ENCODE assay signal across 8 cellular contexts in genomic region chr1:206469933-206470691, GRCh38. TPM values are rescaled to one million over a fixed set of nuclear protein-coding genes. Genes with fewer than 3 reads are reported as not detected.
DNase-seq lines count a peak whose midpoint lies in the region; ATAC-seq, FAIRE-seq and TF ChIP-seq lines count a peak whose summit lies in the region.

Gene IKBKE (plus strand): TSS chr1:206470476. CDS start chr1:206473228, 2,752 bp downstream.

- peak within 1 kb of the TSS; percentile 82 for H3K27ac Mint-ChIP-seq in central memory CD8-positive, alpha-beta T cell (ENCODE audit: low read depth)

- H3K36me3 ChIP-seq in kidney (ENCODE audit: control insufficient read depth in 1 of 2, insufficient read depth in 2 of 2, low read length in 2 of 2) = no peaks in the 10 kb centered on the region

- intact Hi-C loops in kidney (cut with DNase I) = no loop called here

- H3K27ac ChIP-seq in kidney (ENCODE audit: low read depth in 2 of 2, low read length in 2 of 2) = no peak within 1 kb of the TSS

- H3K36me3 Mint-ChIP-seq in central memory CD8-positive, alpha-beta T cell (ENCODE audit: insufficient read depth) = peaks cover 31% of the 10 kb centered on the region

- peak within 1 kb of the TSS; percentile 91 for H3K4me3 Mint-ChIP-seq in central memory CD8-positive, alpha-beta T cell

- FAIRE-seq in kidney (lab: Jason Lieb, UNC) = no peak

- H3K4me3 ChIP-seq in kidney (ENCODE audit: low read length in 2 of 2) = peak within 1 kb of the TSS; percentile 71 to 76

- no peaks in the 10 kb centered on the region for H3K27me3 Mint-ChIP-seq in central memory CD8-positive, alpha-beta T cell

- peak; percentile 54 for ATAC-seq in GM21576 (IDR thresholded peaks at IDR 0.05; ENCODE audit: unreplicated experiment)
- peak; percentile 66 for ATAC-seq in central memory CD8-positive, alpha-beta T cell (replicated peaks; ENCODE audit: extremely low read depth, poor library complexity, severe bottlenecking)
- no peak for ATAC-seq in HG02610 (IDR thresholded peaks at IDR 0.05; ENCODE audit: unreplicated experiment)

- DNase-seq in GM04504 (ENCODE audit: low read depth) = peak; percentile 35
- peak; percentile 40 for DNase-seq in KG1 (lab: John Stamatoyannopoulos, UW)
- DNase-seq in T1000 (lab: John Stamatoyannopoulos, UW) = peak; percentile 35
- peak in 1 of 2 donors; percentile 29 for DNase-seq in central memory CD8-positive, alpha-beta T cell (ENCODE audit: low spot score in 2 of 2)
- DNase-seq in kidney = no peak
- DNase-seq in stimulated activated CD4-positive, alpha-beta T cell treated with anti-CD3 and anti-CD28 coated beads, Interleukin-4, amount 100 ng/mL, for 24 hours = peak; percentile 57

- no peak for TF ChIP-seq CTCF in kidney (IDR thresholded peaks at IDR 0.05; ENCODE audit: borderline replicate concordance, extremely low read depth, insufficient read depth)

- H3K9me3 Mint-ChIP-seq in central memory CD8-positive, alpha-beta T cell = no peaks in the 10 kb centered on the region

- H3K9ac ChIP-seq in kidney (ENCODE audit: low read length in 2 of 2) = peak within 1 kb of the TSS; percentile 20 to 82

- peaks cover 0 to 17% of the 10 kb centered on the region in 2 donors for H3K4me1 ChIP-seq in kidney (ENCODE audit: control insufficient read depth in 1 of 2, insufficient read depth in 1 of 2, low read depth in 1 of 2, low read length in 2 of 2)

- no peaks in the 10 kb centered on the region for H3K9me3 ChIP-seq in kidney (ENCODE audit: control insufficient read depth in 1 of 2, low read length in 2 of 2)

- peaks cover 76% of the 10 kb centered on the region for H3K4me1 Mint-ChIP-seq in central memory CD8-positive, alpha-beta T cell

RNA-seq across cellular contexts. Expression of gene IKBKE, which starts in this region (rescaled TPM):
- total RNA-seq in kidney = 14.5 TPM
- 3.4 TPM for polyA plus RNA-seq in kidney (ENCODE audit: insufficient read depth, low read depth, low replicate concordance)
